In the genomic region with DNA sequence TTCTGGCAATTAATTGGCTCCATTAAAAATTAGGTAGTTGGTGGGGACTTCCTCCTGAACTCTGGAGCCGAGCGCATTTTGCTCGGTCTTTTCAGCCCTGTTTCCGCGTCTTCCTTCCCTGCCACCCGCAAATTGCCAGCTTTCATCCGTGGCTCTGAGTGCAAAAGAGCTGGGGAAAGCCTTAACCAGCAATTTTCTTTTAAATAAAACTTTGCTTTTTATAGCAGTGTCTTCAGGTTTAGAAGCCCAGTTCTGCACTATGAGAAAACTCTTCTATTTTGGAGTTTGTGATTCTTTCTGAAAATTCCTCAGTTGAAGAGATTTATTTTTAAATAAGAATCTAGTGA, we compare ENCODE assay signal across 8 cellular contexts. TPM values are rescaled to one million over a fixed set of nuclear protein-coding genes. Genes with fewer than 3 reads are reported as not detected.
DNase-seq lines count a peak whose midpoint lies in the region; ATAC-seq and TF ChIP-seq lines count a peak whose summit lies in the region.

No MANE protein-coding gene starts in this region.

- no peak for TF ChIP-seq POLR2A in adrenal gland (IDR thresholded peaks at IDR 0.05)

- H3K9me3 Mint-ChIP-seq in type B pancreatic cell: no peaks in the 10 kb centered on the region

- no peaks in the 10 kb centered on the region for H3K27me3 Mint-ChIP-seq in type B pancreatic cell

- peaks cover 29% of the 10 kb centered on the region for H3K4me1 Mint-ChIP-seq in type B pancreatic cell (ENCODE audit: unreplicated experiment)

- peak overlapping the region; percentile 99 for H3K4me3 ChIP-seq in cardiac muscle cell
- H3K4me3 ChIP-seq in adrenal gland: peak overlapping the region; percentile 59 to 93 (median 73)
- peak overlapping the region; percentile 79 to 96 (median 86) for H3K4me3 ChIP-seq in liver (ENCODE audit: low read depth in 1 of 3, low read length in 3 of 3)

- intact Hi-C loops in left cardiac atrium (cut with DNase I): loop anchor here in 1 of 2 donors (5.0 kb wide), 1 partner anchor 149 kb away; the partner anchor contains the start of gene SRSF3
- intact Hi-C loops in adrenal gland (cut with DNase I): no loop called here

- 0 to 1% (median 0%) methylated on average over 7 of the region's 7 CpGs for WGBS in adrenal gland, 4 donors
- under 1% methylated on average over 7 of the region's 7 CpGs for WGBS in liver

- no peaks in the 10 kb centered on the region for H3K9me3 ChIP-seq in cardiac muscle cell (ENCODE audit: low read depth)
- H3K9me3 ChIP-seq in adrenal gland (replicated peaks in 1 of 3): no peaks in the 10 kb centered on the region
- no peaks in the 10 kb centered on the region for H3K9me3 ChIP-seq in liver (ENCODE audit: control insufficient read depth in 4 of 4, low read length in 3 of 4)

- peak overlapping the region; percentile 95 for H3K27ac Mint-ChIP-seq in type B pancreatic cell

- ATAC-seq in left cardiac atrium (no peak), GM21576 (IDR thresholded peaks at IDR 0.05; ENCODE audit: unreplicated experiment) (no peak), HG03354 (IDR thresholded peaks at IDR 0.05; ENCODE audit: poor library complexity, severe bottlenecking, unreplicated experiment) (no peak)

- H3K36me3 Mint-ChIP-seq in type B pancreatic cell: peaks cover 12% of the 10 kb centered on the region

- no peak for TF ChIP-seq CTCF in cardiac muscle cell (IDR thresholded peaks at IDR 0.05; ENCODE audit: low read depth, low read length)
- no peak for TF ChIP-seq CTCF in adrenal gland (IDR thresholded peaks at IDR 0.05)
- TF ChIP-seq CTCF in liver (IDR thresholded peaks at IDR 0.05; ENCODE audit: low read depth, low read length, missing input control): no peak
- TF ChIP-seq CTCF in type B pancreatic cell (conservative IDR thresholded peaks at IDR 0.05): no peak

- H3K4me1 ChIP-seq in cardiac muscle cell (ENCODE audit: low read depth): peaks cover 18% of the 10 kb centered on the region
- H3K4me1 ChIP-seq in adrenal gland (replicated peaks in 1 of 2): peaks cover 31 to 51% of the 10 kb centered on the region in 2 donors
- peaks cover 1 to 20% (median 10%) of the 10 kb centered on the region in 4 donors for H3K4me1 ChIP-seq in liver (ENCODE audit: control insufficient read depth in 4 of 4, insufficient read depth in 4 of 4, low read length in 3 of 4)

- H3K36me3 ChIP-seq in cardiac muscle cell (no peaks in the 10 kb centered on the region), adrenal gland (replicated peaks in 1 of 2) (no peaks in the 10 kb centered on the region), liver (ENCODE audit: control insufficient read depth in 4 of 4, insufficient read depth in 3 of 4, low read depth in 1 of 4, low read length in 3 of 4) (peaks cover 0 to 3% (median 0%) of the 10 kb centered on the region in 4 donors)

- H3K4me3 Mint-ChIP-seq in type B pancreatic cell: peak overlapping the region; percentile 97

- DNase-seq in cardiac muscle cell (ENCODE audit: low read depth in 1 of 2, low spot score in 1 of 2): no peak
- no peak for DNase-seq in left cardiac atrium
- no peak for DNase-seq in adrenal gland
- DNase-seq in type B pancreatic cell (ENCODE audit: extremely low spot score, unreplicated experiment): no peak
- DNase-seq in stimulated activated CD4-positive, alpha-beta T cell treated with anti-CD3 and anti-CD28 coated beads, Interleukin-4, amount 100 ng/mL, for 1 hour: no peak

- TF ChIP-seq RAD21 in liver (IDR thresholded peaks at IDR 0.05): no peak

- peak overlapping the region; percentile 93 for H3K9ac ChIP-seq in liver (ENCODE audit: low read depth in 1 of 2, low read length in 2 of 2)

- peak overlapping the region; percentile 98 for H3K27ac ChIP-seq in cardiac muscle cell
- H3K27ac ChIP-seq in adrenal gland: peak overlapping the region; percentile 96 to 99 (median 98)
- peak overlapping the region; percentile 98 to 99 for H3K27ac ChIP-seq in liver (ENCODE audit: low read depth in 1 of 2, low read length in 2 of 2)

- no peaks in the 10 kb centered on the region for H3K27me3 ChIP-seq in cardiac muscle cell
- no peaks in the 10 kb centered on the region for H3K27me3 ChIP-seq in adrenal gland
- no peaks in the 10 kb centered on the region for H3K27me3 ChIP-seq in liver (ENCODE audit: control insufficient read depth in 4 of 4, insufficient read depth in 4 of 4, low read length in 3 of 4)

TF ChIP-seq in liver, 16 proteins besides CTCF, POLR2A, EP300 and RAD21:
- TF ChIP-seq, protein P1, sequence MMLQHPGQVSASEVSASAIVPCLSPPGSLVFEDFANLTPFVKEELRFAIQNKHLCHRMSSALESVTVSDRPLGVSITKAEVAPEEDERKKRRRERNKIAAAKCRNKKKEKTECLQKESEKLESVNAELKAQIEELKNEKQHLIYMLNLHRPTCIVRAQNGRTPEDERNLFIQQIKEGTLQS (IDR thresholded peaks at IDR 0.05): no peak
- TF ChIP-seq JUND (IDR thresholded peaks at IDR 0.05) (no peak), HNF4A (conservative IDR thresholded peaks at IDR 0.05) (no peak), GABPA (IDR thresholded peaks at IDR 0.05 in 1 of 2, conservative IDR thresholded peaks at IDR 0.05 in 1 of 2) (no peak), YY1 (IDR thresholded peaks at IDR 0.05) (no peak), MAX (IDR thresholded peaks at IDR 0.05) (no peak), NR2F2 (IDR thresholded peaks at IDR 0.05) (no peak), RXRA (IDR thresholded peaks at IDR 0.05) (no peak), FOXA1 (IDR thresholded peaks at IDR 0.05) (no peak), FOXA2 (IDR thresholded peaks at IDR 0.05) (no peak), HNF4G (IDR thresholded peaks at IDR 0.05) (no peak), EGR1 (IDR thresholded peaks at IDR 0.05; ENCODE audit: low read depth in 2 of 2) (no peak), SP1 (IDR thresholded peaks at IDR 0.05) (no peak)

RNA-seq across cellular contexts. Expression of gene KCTD20, which starts 0.7 kb away (rescaled TPM):
- 23.7 and 25.5 TPM in 2 replicates for total RNA-seq in cardiac muscle cell
- polyA plus RNA-seq in cardiac muscle cell: 22.0 and 28.0 TPM in 2 replicates
- total RNA-seq in left cardiac atrium: 10 to 100 TPM; 26.7 to 33.7 TPM
- total RNA-seq in adrenal gland: 10 to 100 TPM; 42.2 to 74.2 (median 54.4) TPM
- polyA plus RNA-seq in adrenal gland: 10 to 100 TPM; 15.3 to 66.6 (median 16.7) TPM
- 10 to 100 TPM; 45.2 to 48.5 TPM for total RNA-seq in liver
- polyA plus RNA-seq in liver: 10 to 100 TPM in 1 of 2 donors, 1 to 10 TPM in 1; 9.5 to 19.1 TPM
- 36.4 and 51.8 TPM in 2 replicates for total RNA-seq in type B pancreatic cell (ENCODE audit: low replicate concordance)

RNA-seq across cellular contexts. Expression of gene PXT1, which starts 0.8 kb away (rescaled TPM):
- total RNA-seq in cardiac muscle cell (not detected in 2 replicates), left cardiac atrium (under 1 TPM in 1 of 2 donors, not detected in 1; 0.26 TPM), adrenal gland (not detected), liver (not detected), type B pancreatic cell (ENCODE audit: low replicate concordance) (0.19 TPM in 1 of 2 replicates, not detected in the other)
- polyA plus RNA-seq in cardiac muscle cell (0.31 and 0.45 TPM in 2 replicates), adrenal gland (not detected), liver (not detected)

RNA-seq across cellular contexts. Expression of gene ETV7, which starts 56.0 kb away (rescaled TPM):
- total RNA-seq in cardiac muscle cell (0.14 TPM in 1 of 2 replicates, not detected in the other), left cardiac atrium (under 1 TPM; 0.47 to 0.63 TPM), adrenal gland (1 to 10 TPM in 6 of 8 donors, under 1 TPM in 1, not detected in 1; 0.28 to 6.0 (median 2.3) TPM), liver (under 1 TPM; 0.17 to 0.28 TPM), type B pancreatic cell (ENCODE audit: low replicate concordance) (1.7 and 3.3 TPM in 2 replicates)
- polyA plus RNA-seq in cardiac muscle cell (0.28 TPM in 1 of 2 replicates, not detected in the other), adrenal gland (1 to 10 TPM in 2 of 3 donors, under 1 TPM in 1; 0.86 to 3.0 (median 2.4) TPM), liver (under 1 TPM; 0.43 to 0.84 TPM)
